ENCODE assay signal across 18 cellular contexts in genomic region chr6:25083784-25084507, GRCh38.
DNase-seq lines count a peak whose midpoint lies in the region; ATAC-seq, FAIRE-seq and TF ChIP-seq lines count a peak whose summit lies in the region.
"Had no signal": no experiment of that assay in that cellular context is flagged by ENCODE, and none has a peak within 500 bp of the region (broad histone marks: within the 10 kb centered on the region; RNA-seq: fewer than 3 reads in every experiment).

No MANE protein-coding gene starts in this region.

- TF ChIP-seq CTCF in kidney (IDR thresholded peaks at IDR 0.05; ENCODE audit: borderline replicate concordance, extremely low read depth, insufficient read depth): no peak

- no peak for FAIRE-seq in kidney (lab: Jason Lieb, UNC)
- no peak for FAIRE-seq in small intestine (lab: Jason Lieb, UNC)
- FAIRE-seq: D721Med, H54 had no signal

- POLR2A ChIA-PET in HEK293T (lab: Yijun Ruan, JAX): no interaction called here

- intact Hi-C loops in kidney (cut with DNase I): no loop called here

- H3K4me3 Mint-ChIP-seq in activated T-cell treated with anti-CD3 and anti-CD28 coated beads, Interleukin-2, amount 50 U/mL, for 24 hours: no peak overlapping the region
- H3K4me3 Mint-ChIP-seq in activated T-cell treated with anti-CD3 and anti-CD28 coated beads, Interleukin-2, amount 50 U/mL, for 72 hours: no peak overlapping the region
- H3K4me3 Mint-ChIP-seq: B cell; CD4-positive, alpha-beta memory T cell had no signal

- H3K27ac ChIP-seq in kidney (ENCODE audit: low read depth in 2 of 2, low read length in 2 of 2): peak overlapping the region; percentile 57 to 64
- H3K27ac ChIP-seq in small intestine (ENCODE audit: low read depth in 1 of 2, low read length in 1 of 2): no peak overlapping the region

- peaks cover 61% of the 10 kb centered on the region for H3K36me3 Mint-ChIP-seq in activated T-cell treated with anti-CD3 and anti-CD28 coated beads, Interleukin-2, amount 50 U/mL, for 24 hours (ENCODE audit: low read depth)
- peaks cover 10 to 21% of the 10 kb centered on the region in 2 donors for H3K36me3 Mint-ChIP-seq in activated T-cell treated with anti-CD3 and anti-CD28 coated beads, Interleukin-2, amount 50 U/mL, for 72 hours (ENCODE audit: insufficient read depth in 2 of 2)

- no peak overlapping the region for H3K9ac ChIP-seq in kidney (ENCODE audit: low read length in 2 of 2)

- ATAC-seq in activated T-cell treated with anti-CD3 and anti-CD28 coated beads, Interleukin-2, amount 50 U/mL, for 72 hours (replicated peaks in 1 of 2): no peak
- ATAC-seq: Panc1 had no signal

- H3K4me3 ChIP-seq in kidney (ENCODE audit: low read length in 2 of 2): no peak overlapping the region
- no peak overlapping the region for H3K4me3 ChIP-seq in small intestine (ENCODE audit: low read depth in 1 of 2, low read length in 2 of 2)
- H3K4me3 ChIP-seq: MG63 had no signal

- no peak for DNase-seq in activated T-cell treated with anti-CD3 and anti-CD28 coated beads, Interleukin-2, amount 50 U/mL, for 24 hours
- no peak for DNase-seq in activated T-cell treated with anti-CD3 and anti-CD28 coated beads, Interleukin-2, amount 50 U/mL, for 72 hours
- DNase-seq in HT-29 (ENCODE audit: low spot score): peak; percentile 1
- DNase-seq in kidney: no peak
- peak; percentile 49 for DNase-seq in small intestine
- DNase-seq in DMS79 treated with DMSO at 0.1 percent for 48 hours (lab: John Stamatoyannopoulos, UW): no peak
- DNase-seq in HEK293T (ENCODE audit: extremely low spot score): no peak
- DNase-seq: CD4-positive, alpha-beta memory T cell; MG63; NCI-H1105; NCI-H1694 treated with DMSO at 0.1 percent for 48 hours; NCI-H2171 treated with DMSO at 0.1 percent for 48 hours; NCI-H774; SHP77 had no signal

- no peaks in the 10 kb centered on the region for H3K9me3 ChIP-seq in kidney (ENCODE audit: control insufficient read depth in 1 of 2, low read length in 2 of 2)
- no peaks in the 10 kb centered on the region for H3K9me3 ChIP-seq in small intestine (ENCODE audit: control insufficient read depth, low read depth)
- H3K9me3 ChIP-seq: MG63 had no signal

- H3K27ac Mint-ChIP-seq in activated T-cell treated with anti-CD3 and anti-CD28 coated beads, Interleukin-2, amount 50 U/mL, for 24 hours: peak overlapping the region; percentile 19
- no peak overlapping the region for H3K27ac Mint-ChIP-seq in activated T-cell treated with anti-CD3 and anti-CD28 coated beads, Interleukin-2, amount 50 U/mL, for 72 hours
- H3K27ac Mint-ChIP-seq: B cell had no signal

- WGBS in small intestine, 3 donors: 58 to 76% (median 59%) methylated on average over 15 of the region's 15 CpGs

- H3K36me3 ChIP-seq in kidney (ENCODE audit: control insufficient read depth in 1 of 2, insufficient read depth in 2 of 2, low read length in 2 of 2): peaks cover 0 to 3% of the 10 kb centered on the region in 2 donors
- peaks cover 0 to 5% of the 10 kb centered on the region in 2 donors for H3K36me3 ChIP-seq in small intestine (ENCODE audit: control insufficient read depth in 2 of 2, insufficient read depth in 2 of 2, low read length in 2 of 2)
- H3K36me3 ChIP-seq: MG63 had no signal

- H3K9me3 Mint-ChIP-seq in activated T-cell treated with anti-CD3 and anti-CD28 coated beads, Interleukin-2, amount 50 U/mL, for 24 hours: no peaks in the 10 kb centered on the region
- no peaks in the 10 kb centered on the region for H3K9me3 Mint-ChIP-seq in activated T-cell treated with anti-CD3 and anti-CD28 coated beads, Interleukin-2, amount 50 U/mL, for 72 hours
- H3K9me3 Mint-ChIP-seq: CD4-positive, alpha-beta memory T cell had no signal

- no peaks in the 10 kb centered on the region for H3K27me3 Mint-ChIP-seq in activated T-cell treated with anti-CD3 and anti-CD28 coated beads, Interleukin-2, amount 50 U/mL, for 24 hours
- H3K27me3 Mint-ChIP-seq in activated T-cell treated with anti-CD3 and anti-CD28 coated beads, Interleukin-2, amount 50 U/mL, for 72 hours (ENCODE audit: low read depth): no peaks in the 10 kb centered on the region
- H3K27me3 Mint-ChIP-seq: B cell; CD4-positive, alpha-beta memory T cell had no signal

- no peaks in the 10 kb centered on the region for H3K27me3 ChIP-seq in small intestine (ENCODE audit: control insufficient read depth in 2 of 2, insufficient read depth in 2 of 2, low read length in 2 of 2)
- H3K27me3 ChIP-seq: MG63 had no signal

- CTCF ChIA-PET in HEK293T (lab: Yijun Ruan, JAX): no interaction called here

- H3K4me1 ChIP-seq in kidney (ENCODE audit: control insufficient read depth in 1 of 2, insufficient read depth in 1 of 2, low read depth in 1 of 2, low read length in 2 of 2): no peaks in the 10 kb centered on the region
- no peaks in the 10 kb centered on the region for H3K4me1 ChIP-seq in small intestine (ENCODE audit: control insufficient read depth in 2 of 2, insufficient read depth in 1 of 2, low read depth in 1 of 2, low read length in 1 of 2)

- peaks cover 27% of the 10 kb centered on the region for H3K4me1 Mint-ChIP-seq in activated T-cell treated with anti-CD3 and anti-CD28 coated beads, Interleukin-2, amount 50 U/mL, for 24 hours (ENCODE audit: low read depth)
- H3K4me1 Mint-ChIP-seq in activated T-cell treated with anti-CD3 and anti-CD28 coated beads, Interleukin-2, amount 50 U/mL, for 72 hours (ENCODE audit: low read depth): peaks cover 14% of the 10 kb centered on the region

TF ChIP-seq in HEK293T, 16 proteins besides CTCF, POLR2A, EP300 and RAD21:
- TF ChIP-seq ELF4 (IDR thresholded peaks at IDR 0.05) (no peak), HDGF (IDR thresholded peaks at IDR 0.05; ENCODE audit: borderline replicate concordance) (no peak), BHLHE40 (IDR thresholded peaks at IDR 0.05; ENCODE audit: borderline replicate concordance) (no peak), L3MBTL2 (conservative IDR thresholded peaks at IDR 0.05) (no peak), SUZ12 (IDR thresholded peaks at IDR 0.05) (no peak), ZNF384 (IDR thresholded peaks at IDR 0.05) (no peak), TARDBP (IDR thresholded peaks at IDR 0.05) (no peak), FOXA1 (IDR thresholded peaks at IDR 0.05) (no peak), FOXM1 (IDR thresholded peaks at IDR 0.05; ENCODE audit: borderline replicate concordance) (no peak), ARNT (IDR thresholded peaks at IDR 0.05) (no peak), LEF1 (IDR thresholded peaks at IDR 0.05; ENCODE audit: borderline replicate concordance) (no peak), PKNOX1 (IDR thresholded peaks at IDR 0.05) (no peak), SP1 (IDR thresholded peaks at IDR 0.05) (no peak), NFRKB (IDR thresholded peaks at IDR 0.05) (no peak), FOXK2 (IDR thresholded peaks at IDR 0.05) (no peak), CTBP1 (IDR thresholded peaks at IDR 0.05; ENCODE audit: borderline replicate concordance) (no peak)

Comparison
In these comparisons a context has a peak if more than half of its experiments do, and no peak if none do; other contexts are left out.
1. DNase-seq: peak in HT-29 (single experiment) and small intestine (single experiment); none in activated T-cell treated with anti-CD3 and anti-CD28 coated beads, Interleukin-2, amount 50 U/mL, for 24 hours (single experiment), activated T-cell treated with anti-CD3 and anti-CD28 coated beads, Interleukin-2, amount 50 U/mL, for 72 hours (0 of 2), kidney (single experiment), DMS79 treated with DMSO at 0.1 percent for 48 hours (single experiment) and HEK293T (single experiment).
2. H3K27ac ChIP-seq: peak in kidney (2 of 2); none in small intestine (0 of 2).